1 cellular context compared by ENCODE assay signal in genomic region chr17:81074440-81074839, GRCh38.
TF ChIP-seq lines count a peak whose summit lies in the region.

No MANE protein-coding gene starts in this region.

TF ChIP-seq in H1, 55 proteins besides CTCF, POLR2A, EP300 and RAD21:
- TF ChIP-seq CBX5 (IDR thresholded peaks at IDR 0.05; ENCODE audit: low read depth, low read length) (no peak), SIN3A (conservative IDR thresholded peaks at IDR 0.05 in 1 of 2, IDR thresholded peaks at IDR 0.05 in 1 of 2; ENCODE audit: low read depth in 1 of 2, low read length in 2 of 2) (no peak), YY1 (IDR thresholded peaks at IDR 0.05; ENCODE audit: low read depth, low read length) (no peak), CBX8 (IDR thresholded peaks at IDR 0.05; ENCODE audit: borderline replicate concordance, low read depth, low read length) (no peak), SAP30 (IDR thresholded peaks at IDR 0.05; ENCODE audit: insufficient read depth, insufficient replicate concordance, low read length) (no peak), FOSL1 (IDR thresholded peaks at IDR 0.05; ENCODE audit: insufficient read depth, low read depth, low read length) (no peak), SP1 (IDR thresholded peaks at IDR 0.05; ENCODE audit: low read depth, low read length) (no peak), BRCA1 (IDR thresholded peaks at IDR 0.05; ENCODE audit: low read depth, low read length) (no peak), NANOG (IDR thresholded peaks at IDR 0.05; ENCODE audit: insufficient read depth, low read depth, low read length, poor library complexity, severe bottlenecking) (no peak), SIX5 (IDR thresholded peaks at IDR 0.05; ENCODE audit: low read depth, low read length) (no peak), MAX (IDR thresholded peaks at IDR 0.05) (no peak)
- TF ChIP-seq, protein P1, sequence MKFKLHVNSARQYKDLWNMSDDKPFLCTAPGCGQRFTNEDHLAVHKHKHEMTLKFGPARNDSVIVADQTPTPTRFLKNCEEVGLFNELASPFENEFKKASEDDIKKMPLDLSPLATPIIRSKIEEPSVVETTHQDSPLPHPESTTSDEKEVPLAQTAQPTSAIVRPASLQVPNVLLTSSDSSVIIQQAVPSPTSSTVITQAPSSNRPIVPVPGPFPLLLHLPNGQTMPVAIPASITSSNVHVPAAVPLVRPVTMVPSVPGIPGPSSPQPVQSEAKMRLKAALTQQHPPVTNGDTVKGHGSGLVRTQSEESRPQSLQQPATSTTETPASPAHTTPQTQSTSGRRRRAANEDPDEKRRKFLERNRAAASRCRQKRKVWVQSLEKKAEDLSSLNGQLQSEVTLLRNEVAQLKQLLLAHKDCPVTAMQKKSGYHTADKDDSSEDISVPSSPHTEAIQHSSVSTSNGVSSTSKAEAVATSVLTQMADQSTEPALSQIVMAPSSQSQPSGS (IDR thresholded peaks at IDR 0.05; ENCODE audit: low read length): no peak
